ENCODE assay signal across 8 cellular contexts in the genomic region with DNA sequence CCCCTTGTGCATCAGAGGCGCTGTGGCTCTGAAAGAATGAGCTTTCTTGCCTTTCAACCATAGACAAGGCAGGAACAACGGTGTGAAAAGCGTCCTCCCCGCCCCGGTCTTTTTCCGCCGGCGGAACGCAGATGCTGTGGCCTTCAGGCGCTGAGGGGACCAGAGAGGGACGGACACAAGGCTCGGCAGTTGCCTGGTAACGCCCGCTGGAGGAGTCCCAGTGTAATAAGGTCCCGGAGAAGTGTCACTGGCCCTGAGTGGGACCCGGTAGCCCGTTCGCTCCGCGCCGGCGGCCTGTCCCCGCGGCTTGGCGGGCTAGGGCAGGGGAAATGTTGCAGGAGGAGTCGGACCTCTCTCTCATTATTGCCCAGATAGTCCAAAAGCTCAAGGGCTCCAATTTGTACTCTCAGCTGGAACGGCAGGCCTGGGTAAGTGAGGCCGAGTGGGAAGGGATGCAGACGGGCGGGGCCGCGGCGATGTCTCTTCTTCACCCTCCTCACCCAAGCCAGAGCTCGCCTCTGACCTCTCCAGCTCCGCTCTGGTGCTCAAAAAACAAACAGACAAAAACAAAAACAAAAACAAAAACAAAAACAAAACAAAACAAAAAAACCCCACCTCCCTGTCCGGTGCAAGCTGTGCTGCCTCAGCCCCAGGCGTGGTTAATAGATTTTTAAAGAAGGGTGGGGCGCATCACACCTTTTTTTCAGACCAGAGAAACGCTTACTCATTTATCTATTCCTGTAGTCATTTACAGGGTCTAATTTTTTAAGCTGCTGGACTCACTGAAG. TPM values are rescaled to one million over a fixed set of nuclear protein-coding genes. Genes with fewer than 3 reads are reported as not detected.
DNase-seq lines count a peak whose midpoint lies in the region; ATAC-seq, FAIRE-seq and TF ChIP-seq lines count a peak whose summit lies in the region.

A gene with protein sequence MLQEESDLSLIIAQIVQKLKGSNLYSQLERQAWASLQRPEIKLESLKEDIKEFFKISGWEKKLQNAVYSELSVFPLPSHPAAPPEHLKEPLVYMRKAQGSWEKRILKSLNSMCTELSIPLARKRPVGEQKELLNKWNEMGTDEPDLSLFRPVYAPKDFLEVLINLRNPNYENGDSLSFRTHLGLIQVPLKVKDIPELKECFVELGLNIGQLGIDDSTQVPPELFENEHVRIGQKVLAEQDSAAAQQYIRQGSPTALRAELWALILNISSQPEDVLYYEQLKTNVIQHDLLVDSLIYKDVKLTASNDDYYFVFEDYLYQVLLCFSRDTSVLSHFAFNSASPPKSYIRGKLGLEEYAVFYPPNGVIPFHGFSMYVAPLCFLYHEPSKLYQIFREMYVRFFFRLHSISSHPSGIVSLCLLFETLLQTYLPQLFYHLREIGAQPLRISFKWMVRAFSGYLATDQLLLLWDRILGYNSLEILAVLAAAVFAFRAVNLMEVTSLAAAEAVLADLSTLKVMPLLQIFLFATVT (plus strand): TSS at position 220 of the 788 bp plus-strand sequence. CDS start 110 bp downstream, at position 330.

- peak; percentile 100 for ATAC-seq in GM18873 (IDR thresholded peaks at IDR 0.05; ENCODE audit: low FRiP score, unreplicated experiment)
- peak; percentile 100 for ATAC-seq in HG03135 (IDR thresholded peaks at IDR 0.05; ENCODE audit: unreplicated experiment)

- POLR2A ChIA-PET in AG04449 (lab: Yijun Ruan, JAX), result interaction anchor here (0.5 to 1.8 kb wide), 2 partner anchors 16 to 915 kb away, joined by 4 to 12 read pairs; no protein-coding TSS in a partner anchor

- TF ChIP-seq CTCF in AG04449 (IDR thresholded peaks at IDR 0.05; ENCODE audit: insufficient read depth, low read length, missing control alignments) (no peak), WERI-Rb-1 (IDR thresholded peaks at IDR 0.05; ENCODE audit: low read depth, low read length) (no peak), bronchial epithelial cell (IDR thresholded peaks at IDR 0.05; ENCODE audit: insufficient read depth, low read length, severe bottlenecking) (no peak)

- peak; percentile 62 for FAIRE-seq in bronchial epithelial cell (lab: Jason Lieb, UNC)

- CTCF ChIA-PET in AG04449 (lab: Yijun Ruan, JAX), result interaction anchor here (0.9 to 2.7 kb wide), 5 partner anchors 9 to 137 kb away, joined by 3 to 14 read pairs (median 3); no protein-coding TSS in a partner anchor

- DNase-seq in AG04449 (ENCODE audit: low read depth, low spot score) (peak; percentile 40), NCI-H2196 (lab: John Stamatoyannopoulos, UW; ENCODE audit: unreplicated experiment) (peak; percentile 88), WERI-Rb-1 (peak; percentile 93), bronchial epithelial cell (ENCODE audit: low read depth) (peak; percentile 72), iPS-NIHi7 (ENCODE audit: extremely low spot score) (peak; percentile 91), smooth muscle cell of the brain vasculature (ENCODE audit: low read depth, low spot score) (peak; percentile 49)

- H3K36me3 ChIP-seq in WERI-Rb-1, result no peaks in the 10 kb centered on the region
- no peaks in the 10 kb centered on the region for H3K36me3 ChIP-seq in bronchial epithelial cell (ENCODE audit: control insufficient read depth, insufficient read depth, low read length)

- H3K27ac ChIP-seq in WERI-Rb-1, result peak within 1 kb of the TSS; percentile 68

- H3K4me3 ChIP-seq in AG04449 (ENCODE audit: low read depth, low read length) (peak within 1 kb of the TSS; percentile 83), WERI-Rb-1 (ENCODE audit: low read depth, low read length) (peak within 1 kb of the TSS; percentile 80), bronchial epithelial cell (ENCODE audit: low read depth, low read length) (peak within 1 kb of the TSS; percentile 86)

- H3K27me3 ChIP-seq in WERI-Rb-1 (ENCODE audit: insufficient read depth, low read depth, severe bottlenecking) (no peaks in the 10 kb centered on the region), bronchial epithelial cell (ENCODE audit: control insufficient read depth, insufficient read depth, low read length) (no peaks in the 10 kb centered on the region)

- H3K9me3 ChIP-seq in WERI-Rb-1 (ENCODE audit: severe bottlenecking), result no peaks in the 10 kb centered on the region

RNA-seq across cellular contexts. Expression of the gene that starts here (rescaled TPM):
- total RNA-seq in bronchial epithelial cell, result 9.7 and 10.6 TPM in 2 replicates

Comparison
In these comparisons a context has a peak if more than half of its experiments do, and no peak if none do; other contexts are left out.
1. Peak in every context shown above with its lines: DNase-seq, ATAC-seq, H3K4me3 ChIP-seq and H3K27ac ChIP-seq.
2. DNase-seq: peak in every context shown above with its lines; median percentile 93 in WERI-Rb-1; 91 in iPS-NIHi7; 88 in NCI-H2196; 72 in bronchial epithelial cell; 49 in smooth muscle cell of the brain vasculature; 40 in AG04449.